Comparison of ENCODE assay signal across 1 cellular context in genomic region chr17:75896360-75897075, GRCh38.
TF ChIP-seq lines count a peak whose summit lies in the region.

A gene with protein sequence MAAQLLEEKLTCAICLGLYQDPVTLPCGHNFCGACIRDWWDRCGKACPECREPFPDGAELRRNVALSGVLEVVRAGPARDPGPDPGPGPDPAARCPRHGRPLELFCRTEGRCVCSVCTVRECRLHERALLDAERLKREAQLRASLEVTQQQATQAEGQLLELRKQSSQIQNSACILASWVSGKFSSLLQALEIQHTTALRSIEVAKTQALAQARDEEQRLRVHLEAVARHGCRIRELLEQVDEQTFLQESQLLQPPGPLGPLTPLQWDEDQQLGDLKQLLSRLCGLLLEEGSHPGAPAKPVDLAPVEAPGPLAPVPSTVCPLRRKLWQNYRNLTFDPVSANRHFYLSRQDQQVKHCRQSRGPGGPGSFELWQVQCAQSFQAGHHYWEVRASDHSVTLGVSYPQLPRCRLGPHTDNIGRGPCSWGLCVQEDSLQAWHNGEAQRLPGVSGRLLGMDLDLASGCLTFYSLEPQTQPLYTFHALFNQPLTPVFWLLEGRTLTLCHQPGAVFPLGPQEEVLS (minus strand): TSS chr17:75896951. CDS start chr17:75896937, 14 bp downstream.

TF ChIP-seq in HepG2, 621 proteins besides CTCF, POLR2A, EP300 and RAD21 (continued from another document and continues in another):
- TF ChIP-seq, protein P1, sequence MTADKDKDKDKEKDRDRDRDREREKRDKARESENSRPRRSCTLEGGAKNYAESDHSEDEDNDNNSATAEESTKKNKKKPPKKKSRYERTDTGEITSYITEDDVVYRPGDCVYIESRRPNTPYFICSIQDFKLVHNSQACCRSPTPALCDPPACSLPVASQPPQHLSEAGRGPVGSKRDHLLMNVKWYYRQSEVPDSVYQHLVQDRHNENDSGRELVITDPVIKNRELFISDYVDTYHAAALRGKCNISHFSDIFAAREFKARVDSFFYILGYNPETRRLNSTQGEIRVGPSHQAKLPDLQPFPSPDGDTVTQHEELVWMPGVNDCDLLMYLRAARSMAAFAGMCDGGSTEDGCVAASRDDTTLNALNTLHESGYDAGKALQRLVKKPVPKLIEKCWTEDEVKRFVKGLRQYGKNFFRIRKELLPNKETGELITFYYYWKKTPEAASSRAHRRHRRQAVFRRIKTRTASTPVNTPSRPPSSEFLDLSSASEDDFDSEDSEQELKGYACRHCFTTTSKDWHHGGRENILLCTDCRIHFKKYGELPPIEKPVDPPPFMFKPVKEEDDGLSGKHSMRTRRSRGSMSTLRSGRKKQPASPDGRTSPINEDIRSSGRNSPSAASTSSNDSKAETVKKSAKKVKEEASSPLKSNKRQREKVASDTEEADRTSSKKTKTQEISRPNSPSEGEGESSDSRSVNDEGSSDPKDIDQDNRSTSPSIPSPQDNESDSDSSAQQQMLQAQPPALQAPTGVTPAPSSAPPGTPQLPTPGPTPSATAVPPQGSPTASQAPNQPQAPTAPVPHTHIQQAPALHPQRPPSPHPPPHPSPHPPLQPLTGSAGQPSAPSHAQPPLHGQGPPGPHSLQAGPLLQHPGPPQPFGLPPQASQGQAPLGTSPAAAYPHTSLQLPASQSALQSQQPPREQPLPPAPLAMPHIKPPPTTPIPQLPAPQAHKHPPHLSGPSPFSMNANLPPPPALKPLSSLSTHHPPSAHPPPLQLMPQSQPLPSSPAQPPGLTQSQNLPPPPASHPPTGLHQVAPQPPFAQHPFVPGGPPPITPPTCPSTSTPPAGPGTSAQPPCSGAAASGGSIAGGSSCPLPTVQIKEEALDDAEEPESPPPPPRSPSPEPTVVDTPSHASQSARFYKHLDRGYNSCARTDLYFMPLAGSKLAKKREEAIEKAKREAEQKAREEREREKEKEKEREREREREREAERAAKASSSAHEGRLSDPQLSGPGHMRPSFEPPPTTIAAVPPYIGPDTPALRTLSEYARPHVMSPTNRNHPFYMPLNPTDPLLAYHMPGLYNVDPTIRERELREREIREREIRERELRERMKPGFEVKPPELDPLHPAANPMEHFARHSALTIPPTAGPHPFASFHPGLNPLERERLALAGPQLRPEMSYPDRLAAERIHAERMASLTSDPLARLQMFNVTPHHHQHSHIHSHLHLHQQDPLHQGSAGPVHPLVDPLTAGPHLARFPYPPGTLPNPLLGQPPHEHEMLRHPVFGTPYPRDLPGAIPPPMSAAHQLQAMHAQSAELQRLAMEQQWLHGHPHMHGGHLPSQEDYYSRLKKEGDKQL (CRISPR knock-in tag; IDR thresholded peaks at IDR 0.05; ENCODE audit: low read depth): 0 out of 2 replicates have a peak, but pooled peaks have one; percentile 32
- TF ChIP-seq ZFY (CRISPR knock-in tag; IDR thresholded peaks at IDR 0.05): peak; percentile 97
- no peak for TF ChIP-seq NKX3-1 (CRISPR knock-in tag; IDR thresholded peaks at IDR 0.05)
- peak; percentile 84; the same call in 1 of the 2 replicates for TF ChIP-seq IRX3 (CRISPR knock-in tag; IDR thresholded peaks at IDR 0.05; ENCODE audit: borderline replicate concordance, low read depth)
- peak; percentile 48 for TF ChIP-seq HNRNPK (IDR thresholded peaks at IDR 0.05; ENCODE audit: low read depth, low read length, poor library complexity, severe bottlenecking)
- TF ChIP-seq CBX5 (CRISPR knock-in tag; IDR thresholded peaks at IDR 0.05; ENCODE audit: borderline replicate concordance): peak; percentile 51; the same call in 1 of the 2 replicates
- no peak for TF ChIP-seq HMG20B (CRISPR knock-in tag; conservative IDR thresholded peaks at IDR 0.05)
- TF ChIP-seq ZSCAN31 (CRISPR knock-in tag; IDR thresholded peaks at IDR 0.05; ENCODE audit: low read depth): 0 out of 2 replicates have a peak, but pooled peaks have one; percentile 54
- TF ChIP-seq TOE1 (CRISPR knock-in tag; IDR thresholded peaks at IDR 0.05): peak; percentile 40; the same call in 1 of the 2 replicates
- peak; percentile 46; the same call in 1 of the 2 replicates for TF ChIP-seq KAT8 (CRISPR knock-in tag; IDR thresholded peaks at IDR 0.05)
- no peak for TF ChIP-seq ONECUT2 (CRISPR knock-in tag; IDR thresholded peaks at IDR 0.05)
- TF ChIP-seq KDM5A (IDR thresholded peaks at IDR 0.05; ENCODE audit: borderline replicate concordance, low read length): no peak
- TF ChIP-seq, protein P2, sequence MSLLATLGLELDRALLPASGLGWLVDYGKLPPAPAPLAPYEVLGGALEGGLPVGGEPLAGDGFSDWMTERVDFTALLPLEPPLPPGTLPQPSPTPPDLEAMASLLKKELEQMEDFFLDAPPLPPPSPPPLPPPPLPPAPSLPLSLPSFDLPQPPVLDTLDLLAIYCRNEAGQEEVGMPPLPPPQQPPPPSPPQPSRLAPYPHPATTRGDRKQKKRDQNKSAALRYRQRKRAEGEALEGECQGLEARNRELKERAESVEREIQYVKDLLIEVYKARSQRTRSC (CRISPR knock-in tag; IDR thresholded peaks at IDR 0.05; ENCODE audit: low read depth): peak; percentile 84; the same call in 1 of the 2 replicates
- TF ChIP-seq THAP11 (CRISPR knock-in tag; IDR thresholded peaks at IDR 0.05): peak; percentile 67
- no peak for TF ChIP-seq TCF12 (IDR thresholded peaks at IDR 0.05)
- TF ChIP-seq TCF12 (CRISPR knock-in tag; IDR thresholded peaks at IDR 0.05): peak; percentile 38; the same call in 1 of the 2 replicates
- TF ChIP-seq NAIF1 (CRISPR knock-in tag; IDR thresholded peaks at IDR 0.05; ENCODE audit: borderline replicate concordance): no peak
- peak; percentile 77; the same call in 1 of the 2 replicates for TF ChIP-seq ZNF331 (CRISPR knock-in tag; IDR thresholded peaks at IDR 0.05)
- TF ChIP-seq ZNF205 (CRISPR knock-in tag; IDR thresholded peaks at IDR 0.05): no peak
- peak; percentile 82; the same call in 1 of the 2 replicates for TF ChIP-seq ZZZ3 (CRISPR knock-in tag; IDR thresholded peaks at IDR 0.05; ENCODE audit: borderline replicate concordance)
- peak; percentile 51 for TF ChIP-seq DNMT1 (CRISPR knock-in tag; IDR thresholded peaks at IDR 0.05)
- peak; percentile 30 for TF ChIP-seq SRSF1 (optimal IDR thresholded peaks at IDR 0.05; ENCODE audit: low read depth, low read length)
- no peak; the same call in 1 of the 2 replicates for TF ChIP-seq HDAC2 (CRISPR knock-in tag; IDR thresholded peaks at IDR 0.05)
- TF ChIP-seq LCORL (IDR thresholded peaks at IDR 0.05): no peak
- TF ChIP-seq LCORL (CRISPR knock-in tag; IDR thresholded peaks at IDR 0.05): no peak
- TF ChIP-seq KDM5B (CRISPR knock-in tag; IDR thresholded peaks at IDR 0.05; ENCODE audit: borderline replicate concordance): peak; percentile 64; the same call in 1 of the 2 replicates
- no peak for TF ChIP-seq CCAR2 (optimal IDR thresholded peaks at IDR 0.05; ENCODE audit: low read depth, low read length)
- TF ChIP-seq, protein P3, sequence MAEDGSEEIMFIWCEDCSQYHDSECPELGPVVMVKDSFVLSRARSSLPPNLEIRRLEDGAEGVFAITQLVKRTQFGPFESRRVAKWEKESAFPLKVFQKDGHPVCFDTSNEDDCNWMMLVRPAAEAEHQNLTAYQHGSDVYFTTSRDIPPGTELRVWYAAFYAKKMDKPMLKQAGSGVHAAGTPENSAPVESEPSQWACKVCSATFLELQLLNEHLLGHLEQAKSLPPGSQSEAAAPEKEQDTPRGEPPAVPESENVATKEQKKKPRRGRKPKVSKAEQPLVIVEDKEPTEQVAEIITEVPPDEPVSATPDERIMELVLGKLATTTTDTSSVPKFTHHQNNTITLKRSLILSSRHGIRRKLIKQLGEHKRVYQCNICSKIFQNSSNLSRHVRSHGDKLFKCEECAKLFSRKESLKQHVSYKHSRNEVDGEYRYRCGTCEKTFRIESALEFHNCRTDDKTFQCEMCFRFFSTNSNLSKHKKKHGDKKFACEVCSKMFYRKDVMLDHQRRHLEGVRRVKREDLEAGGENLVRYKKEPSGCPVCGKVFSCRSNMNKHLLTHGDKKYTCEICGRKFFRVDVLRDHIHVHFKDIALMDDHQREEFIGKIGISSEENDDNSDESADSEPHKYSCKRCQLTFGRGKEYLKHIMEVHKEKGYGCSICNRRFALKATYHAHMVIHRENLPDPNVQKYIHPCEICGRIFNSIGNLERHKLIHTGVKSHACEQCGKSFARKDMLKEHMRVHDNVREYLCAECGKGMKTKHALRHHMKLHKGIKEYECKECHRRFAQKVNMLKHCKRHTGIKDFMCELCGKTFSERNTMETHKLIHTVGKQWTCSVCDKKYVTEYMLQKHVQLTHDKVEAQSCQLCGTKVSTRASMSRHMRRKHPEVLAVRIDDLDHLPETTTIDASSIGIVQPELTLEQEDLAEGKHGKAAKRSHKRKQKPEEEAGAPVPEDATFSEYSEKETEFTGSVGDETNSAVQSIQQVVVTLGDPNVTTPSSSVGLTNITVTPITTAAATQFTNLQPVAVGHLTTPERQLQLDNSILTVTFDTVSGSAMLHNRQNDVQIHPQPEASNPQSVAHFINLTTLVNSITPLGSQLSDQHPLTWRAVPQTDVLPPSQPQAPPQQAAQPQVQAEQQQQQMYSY (CRISPR knock-in tag; IDR thresholded peaks at IDR 0.05): peak; percentile 23; the same call in 1 of the 2 replicates
- no peak for TF ChIP-seq NFIB (CRISPR knock-in tag; IDR thresholded peaks at IDR 0.05; ENCODE audit: borderline replicate concordance)
- TF ChIP-seq YEATS2 (CRISPR knock-in tag; IDR thresholded peaks at IDR 0.05; ENCODE audit: borderline replicate concordance): peak; percentile 51; the same call in 1 of the 2 replicates
- peak; percentile 81 for TF ChIP-seq SP4 (CRISPR knock-in tag; IDR thresholded peaks at IDR 0.05)
- no peak for TF ChIP-seq ZNF230 (CRISPR knock-in tag; IDR thresholded peaks at IDR 0.05)
- TF ChIP-seq XRCC5 (optimal IDR thresholded peaks at IDR 0.05; ENCODE audit: low read length): no peak
- peak; percentile 62; the same call in 1 of the 2 replicates for TF ChIP-seq ZNF235 (CRISPR knock-in tag; IDR thresholded peaks at IDR 0.05; ENCODE audit: borderline replicate concordance)
- TF ChIP-seq MTA3 (CRISPR knock-in tag; IDR thresholded peaks at IDR 0.05): no peak
- TF ChIP-seq ZNF761 (CRISPR knock-in tag; conservative IDR thresholded peaks at IDR 0.05): 0 out of 2 replicates have a peak, but pooled peaks have one; percentile 55
- TF ChIP-seq, protein P4, sequence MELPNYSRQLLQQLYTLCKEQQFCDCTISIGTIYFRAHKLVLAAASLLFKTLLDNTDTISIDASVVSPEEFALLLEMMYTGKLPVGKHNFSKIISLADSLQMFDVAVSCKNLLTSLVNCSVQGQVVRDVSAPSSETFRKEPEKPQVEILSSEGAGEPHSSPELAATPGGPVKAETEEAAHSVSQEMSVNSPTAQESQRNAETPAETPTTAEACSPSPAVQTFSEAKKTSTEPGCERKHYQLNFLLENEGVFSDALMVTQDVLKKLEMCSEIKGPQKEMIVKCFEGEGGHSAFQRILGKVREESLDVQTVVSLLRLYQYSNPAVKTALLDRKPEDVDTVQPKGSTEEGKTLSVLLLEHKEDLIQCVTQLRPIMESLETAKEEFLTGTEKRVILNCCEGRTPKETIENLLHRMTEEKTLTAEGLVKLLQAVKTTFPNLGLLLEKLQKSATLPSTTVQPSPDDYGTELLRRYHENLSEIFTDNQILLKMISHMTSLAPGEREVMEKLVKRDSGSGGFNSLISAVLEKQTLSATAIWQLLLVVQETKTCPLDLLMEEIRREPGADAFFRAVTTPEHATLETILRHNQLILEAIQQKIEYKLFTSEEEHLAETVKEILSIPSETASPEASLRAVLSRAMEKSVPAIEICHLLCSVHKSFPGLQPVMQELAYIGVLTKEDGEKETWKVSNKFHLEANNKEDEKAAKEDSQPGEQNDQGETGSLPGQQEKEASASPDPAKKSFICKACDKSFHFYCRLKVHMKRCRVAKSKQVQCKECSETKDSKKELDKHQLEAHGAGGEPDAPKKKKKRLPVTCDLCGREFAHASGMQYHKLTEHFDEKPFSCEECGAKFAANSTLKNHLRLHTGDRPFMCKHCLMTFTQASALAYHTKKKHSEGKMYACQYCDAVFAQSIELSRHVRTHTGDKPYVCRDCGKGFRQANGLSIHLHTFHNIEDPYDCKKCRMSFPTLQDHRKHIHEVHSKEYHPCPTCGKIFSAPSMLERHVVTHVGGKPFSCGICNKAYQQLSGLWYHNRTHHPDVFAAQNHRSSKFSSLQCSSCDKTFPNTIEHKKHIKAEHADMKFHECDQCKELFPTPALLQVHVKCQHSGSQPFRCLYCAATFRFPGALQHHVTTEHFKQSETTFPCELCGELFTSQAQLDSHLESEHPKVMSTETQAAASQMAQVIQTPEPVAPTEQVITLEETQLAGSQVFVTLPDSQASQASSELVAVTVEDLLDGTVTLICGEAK (IDR thresholded peaks at IDR 0.05): no peak
- TF ChIP-seq, protein P4 (CRISPR knock-in tag; IDR thresholded peaks at IDR 0.05): peak; percentile 69; the same call in 1 of the 2 replicates
- TF ChIP-seq AKAP8 (CRISPR knock-in tag; IDR thresholded peaks at IDR 0.05): peak; percentile 89
- TF ChIP-seq ZNF746 (CRISPR knock-in tag; IDR thresholded peaks at IDR 0.05): no peak
- TF ChIP-seq HDAC1 (CRISPR knock-in tag; IDR thresholded peaks at IDR 0.05): peak; percentile 68
- peak; percentile 72; the same call in 1 of the 2 replicates for TF ChIP-seq SALL2 (CRISPR knock-in tag; IDR thresholded peaks at IDR 0.05)
